Comparison of ENCODE assay signal across 9 cellular contexts in genomic region chrX:72121381-72121780, GRCh38. TPM values are rescaled to one million over a fixed set of nuclear protein-coding genes. Genes with fewer than 3 reads are reported as not detected.
A peak's percentile ranks its signal among the peaks of the same experiment; 100 is the strongest.
DNase-seq lines count a peak whose midpoint lies in the region; ATAC-seq and TF ChIP-seq lines count a peak whose summit lies in the region.
"Had no signal": no experiment of that assay in that cellular context is flagged by ENCODE, and none has a peak within 500 bp of the region (broad histone marks: within the 10 kb centered on the region; RNA-seq: fewer than 3 reads in every experiment).

No MANE protein-coding gene starts in this region.

- ATAC-seq in GM21381 (IDR thresholded peaks at IDR 0.05; ENCODE audit: unreplicated experiment) (peak; percentile 80), HG02798 (IDR thresholded peaks at IDR 0.05; ENCODE audit: poor library complexity, unreplicated experiment) (no peak), HG03280 (IDR thresholded peaks at IDR 0.05; ENCODE audit: unreplicated experiment) (no peak)

- peak overlapping the region; percentile 56 to 85 for H3K27ac ChIP-seq in coronary artery

- peak overlapping the region; percentile 27 for H3K4me3 ChIP-seq in coronary artery
- H3K4me3 ChIP-seq: dorsolateral prefrontal cortex had no signal

- no peak for TF ChIP-seq CTCF in coronary artery (IDR thresholded peaks at IDR 0.05)

- DNase-seq in Ammon's horn (ENCODE audit: low spot score), result peak; percentile 64
- DNase-seq in RPMI8226, result peak; percentile 72
- DNase-seq in coronary artery (ENCODE audit: low spot score), result no peak
- DNase-seq in mucosa of gallbladder (ENCODE audit: low spot score), result peak; percentile 48
- no peak for DNase-seq in DMS53 (lab: John Stamatoyannopoulos, UW)

RNA-seq across cellular contexts. Expression of gene RTL5, which starts 10.3 kb away (rescaled TPM):
- 6.8 TPM for total RNA-seq in mucosa of gallbladder

Comparison
In these comparisons a context has a peak if more than half of its experiments do, and no peak if none do; other contexts are left out.
1. DNase-seq: peak in Ammon's horn (single experiment), RPMI8226 (single experiment) and mucosa of gallbladder (single experiment); none in coronary artery (single experiment) and DMS53 (single experiment).